In genomic region chr22:20244744-20245576, GRCh38 we compare ENCODE assay signal across 9 cellular contexts. TPM values are rescaled to one million over a fixed set of nuclear protein-coding genes. Genes with fewer than 3 reads are reported as not detected.
DNase-seq lines count a peak whose midpoint lies in the region; ATAC-seq and TF ChIP-seq lines count a peak whose summit lies in the region.
"Had no signal": no experiment of that assay in that cellular context is flagged by ENCODE, and none has a peak within 500 bp of the region (broad histone marks: within the 10 kb centered on the region; RNA-seq: fewer than 3 reads in every experiment).

No MANE protein-coding gene starts in this region.

- no peak overlapping the region for H3K4me2 ChIP-seq in mesenchymal stem cell (ENCODE audit: low read length, poor library complexity, severe bottlenecking)

- H4K91ac ChIP-seq in mesenchymal stem cell (ENCODE audit: low read length) = no peak overlapping the region

- 73% methylated on average over 24 of the region's 24 CpGs for WGBS in mesenchymal stem cell

- no peak overlapping the region for H3K9ac ChIP-seq in mesenchymal stem cell (ENCODE audit: low read length)

- no peaks in the 10 kb centered on the region for H3K9me3 Mint-ChIP-seq in CD4-positive, alpha-beta T cell
- no peaks in the 10 kb centered on the region for H3K9me3 Mint-ChIP-seq in chondrocyte (ENCODE audit: low read depth)

- H4K8ac ChIP-seq in mesenchymal stem cell (ENCODE audit: low read length) = peak overlapping the region; percentile 32

- H3K36me3 ChIP-seq in mesenchymal stem cell (ENCODE audit: control insufficient read depth in 1 of 2, insufficient read depth in 2 of 2, low read depth in 1 of 2, low read length in 2 of 2) = peaks cover 0 to 12% of the 10 kb centered on the region in 2 experiments

- H3K4me3 Mint-ChIP-seq in CD4-positive, alpha-beta T cell = peak overlapping the region; percentile 76
- no peak overlapping the region for H3K4me3 Mint-ChIP-seq in chondrocyte (ENCODE audit: unreplicated experiment)

- peak overlapping the region in 1 of 2 experiments; percentile 37 for H3K18ac ChIP-seq in mesenchymal stem cell (ENCODE audit: low read depth in 1 of 2, low read length in 2 of 2)

- H3K4me1 ChIP-seq in mesenchymal stem cell (ENCODE audit: control insufficient read depth, insufficient read depth, low read depth, low read length) = peaks cover 63% of the 10 kb centered on the region

- peaks cover 39% of the 10 kb centered on the region for H3K4me1 Mint-ChIP-seq in CD4-positive, alpha-beta T cell (ENCODE audit: low read depth)
- H3K4me1 Mint-ChIP-seq in chondrocyte (ENCODE audit: low read depth) = peaks cover 16% of the 10 kb centered on the region

- H3K14ac ChIP-seq in mesenchymal stem cell (ENCODE audit: low read length in 2 of 2) = no peak overlapping the region

- DNase-seq in CD4-positive, alpha-beta T cell = peak; percentile 21 to 63 (median 49)
- peak; percentile 73 for DNase-seq in NCI-H2227 (lab: John Stamatoyannopoulos, UW; ENCODE audit: unreplicated experiment)
- DNase-seq in activated T-cell treated with anti-CD3 and anti-CD28 coated beads, Interleukin-2, amount 50 U/mL, for 48 hours = peak; percentile 56
- no peak for DNase-seq in mesenchymal stem cell
- DNase-seq in NCI-H526 (lab: John Stamatoyannopoulos, UW) = no peak
- no peak for DNase-seq in DMS79 treated with DMSO at 0.1 percent for 48 hours (lab: John Stamatoyannopoulos, UW)
- DNase-seq in chondrocyte (ENCODE audit: low spot score) = no peak
- DNase-seq in posterior vena cava (ENCODE audit: low spot score) = no peak

- no peaks in the 10 kb centered on the region for H3K27me3 Mint-ChIP-seq in CD4-positive, alpha-beta T cell
- H3K27me3 Mint-ChIP-seq in chondrocyte (ENCODE audit: low read depth) = no peaks in the 10 kb centered on the region

- H3K27ac Mint-ChIP-seq in CD4-positive, alpha-beta T cell = peak overlapping the region; percentile 95
- H3K27ac Mint-ChIP-seq in chondrocyte (ENCODE audit: unreplicated experiment) = no peak overlapping the region

- intact Hi-C loops in CD4-positive, alpha-beta T cell (cut with DNase I, micrococcal nuclease) = no loop called here
- intact Hi-C loops in posterior vena cava (cut with DNase I) = no loop called here

- H2BK120ac ChIP-seq in mesenchymal stem cell (ENCODE audit: low read depth, low read length) = no peak overlapping the region

- POLR2A ChIA-PET in CD4-positive, alpha-beta T cell (lab: Charles Lee) = interaction anchor here (0.9 to 1.4 kb wide), 2 partner anchors 52 to 128 kb away, joined by 3 to 4 read pairs; partner anchors contain the start of gene TRMT2A

- H3K9me3 ChIP-seq in CD4-positive, alpha-beta T cell (ENCODE audit: control insufficient read depth, low read length) = no peaks in the 10 kb centered on the region
- no peaks in the 10 kb centered on the region for H3K9me3 ChIP-seq in mesenchymal stem cell (ENCODE audit: control insufficient read depth, low read length)

- H2BK12ac ChIP-seq in mesenchymal stem cell (ENCODE audit: low read length in 2 of 2) = peak overlapping the region; percentile 69 to 70

- no peak overlapping the region for H2AK5ac ChIP-seq in mesenchymal stem cell (ENCODE audit: low read length, severe bottlenecking)

- no peaks in the 10 kb centered on the region for H3K79me1 ChIP-seq in mesenchymal stem cell (replicated peaks; ENCODE audit: low read length, poor library complexity, severe bottlenecking)

- no peak overlapping the region for H3K4me3 ChIP-seq in mesenchymal stem cell (ENCODE audit: insufficient read depth in 1 of 2, low read depth in 1 of 2, low read length in 2 of 2)

- no peak overlapping the region for H2BK15ac ChIP-seq in mesenchymal stem cell (ENCODE audit: low read depth, poor library complexity, severe bottlenecking)

- peak overlapping the region; percentile 49 for H3K27ac ChIP-seq in CD4-positive, alpha-beta T cell (ENCODE audit: low read depth, low read length)
- H3K27ac ChIP-seq in mesenchymal stem cell (ENCODE audit: low read length, poor library complexity, severe bottlenecking) = no peak overlapping the region

- H3K27me3 ChIP-seq in CD4-positive, alpha-beta T cell (ENCODE audit: control insufficient read depth, insufficient read depth, low read length) = no peaks in the 10 kb centered on the region
- peaks cover 0 to 16% of the 10 kb centered on the region in 2 experiments for H3K27me3 ChIP-seq in mesenchymal stem cell (ENCODE audit: control insufficient read depth in 1 of 2, insufficient read depth in 1 of 2, low read length in 2 of 2)

- no peak for TF ChIP-seq CTCF in CD4-positive, alpha-beta T cell (IDR thresholded peaks at IDR 0.05)
- no peak for TF ChIP-seq CTCF in chondrocyte (IDR thresholded peaks at IDR 0.05)

- H2BK5ac ChIP-seq in mesenchymal stem cell (ENCODE audit: low read depth, low read length, poor library complexity, severe bottlenecking) = no peak overlapping the region

- CTCF ChIA-PET in CD4-positive, alpha-beta T cell (lab: Charles Lee) = no interaction called here

- no peak overlapping the region for H3K23ac ChIP-seq in mesenchymal stem cell (ENCODE audit: low read length in 2 of 2)

- ATAC-seq in CD4-positive, alpha-beta T cell (ENCODE audit: poor library complexity) = peak; percentile 62
- ATAC-seq: HCT116 had no signal

- H3K36me3 Mint-ChIP-seq in CD4-positive, alpha-beta T cell (ENCODE audit: low read depth) = no peaks in the 10 kb centered on the region
- no peaks in the 10 kb centered on the region for H3K36me3 Mint-ChIP-seq in chondrocyte (ENCODE audit: low read depth)

- H2AFZ ChIP-seq in mesenchymal stem cell (ENCODE audit: low read depth, low read length) = no peak overlapping the region

- H3K4ac ChIP-seq in mesenchymal stem cell (ENCODE audit: low read depth in 1 of 2, low read length in 2 of 2) = no peak overlapping the region

RNA-seq across cellular contexts. Expression of gene RTN4R, which starts 23.2 kb away (rescaled TPM):
- under 1 TPM; 0.36 to 0.50 TPM for total RNA-seq in CD4-positive, alpha-beta T cell
- polyA plus RNA-seq in mesenchymal stem cell (2013, experiment 1 of 2) = 0.79 TPM
- 0.93 TPM for polyA plus RNA-seq in mesenchymal stem cell (2013, experiment 2 of 2)
- total RNA-seq in chondrocyte = 0.75 to 5.5 TPM (median 5.5 TPM) in 3 replicates
- under 1 TPM; 0.19 to 0.76 TPM for total RNA-seq in posterior vena cava

Comparison
In these comparisons a context has a peak if more than half of its experiments do, and no peak if none do; other contexts are left out.
1. DNase-seq: peak in CD4-positive, alpha-beta T cell (10 of 10), NCI-H2227 (single experiment) and activated T-cell treated with anti-CD3 and anti-CD28 coated beads, Interleukin-2, amount 50 U/mL, for 48 hours (2 of 2); none in mesenchymal stem cell (single experiment), NCI-H526 (0 of 2), DMS79 treated with DMSO at 0.1 percent for 48 hours (single experiment), chondrocyte (single experiment) and posterior vena cava (single experiment).